Comparison of ENCODE assay signal across 10 cellular contexts in genomic region chr5:72109625-72110024, GRCh38. TPM values are rescaled to one million over a fixed set of nuclear protein-coding genes. Genes with fewer than 3 reads are reported as not detected.
DNase-seq lines count a peak whose midpoint lies in the region; ATAC-seq and TF ChIP-seq lines count a peak whose summit lies in the region.
"Had no signal": no experiment of that assay in that cellular context is flagged by ENCODE, and none has a peak within 500 bp of the region (broad histone marks: within the 10 kb centered on the region; RNA-seq: fewer than 3 reads in every experiment).

No MANE protein-coding gene starts in this region.

- H3K36me3 Mint-ChIP-seq in Calu3 (ENCODE audit: insufficient read depth, unreplicated experiment): peaks cover 29% of the 10 kb centered on the region
- H3K36me3 Mint-ChIP-seq: stimulated activated memory B cell treated with anti-CD40 and anti-IgM and Interleukin-4, amounts not matched to agents 10 μg/mL and 1 μg/mL and 100 μg/mL, for 72 hours had no signal

- peaks cover 48% of the 10 kb centered on the region for H3K36me3 ChIP-seq in neuron (ENCODE audit: insufficient read depth, low read length)

- H3K9me3 ChIP-seq in neuron (ENCODE audit: low read length): no peaks in the 10 kb centered on the region

- no peaks in the 10 kb centered on the region for H3K9me3 Mint-ChIP-seq in Calu3 (ENCODE audit: low read depth, unreplicated experiment)
- peaks cover 0 to under 1% of the 10 kb centered on the region in 2 donors for H3K9me3 Mint-ChIP-seq in stimulated activated naive CD8-positive, alpha-beta T cell treated with anti-CD3 and anti-CD28 coated beads, Interleukin-15, amount 100 ng/mL, for 72 hours
- H3K9me3 Mint-ChIP-seq: stimulated activated memory B cell treated with anti-CD40 and anti-IgM and Interleukin-4, amounts not matched to agents 10 μg/mL and 1 μg/mL and 100 μg/mL, for 72 hours had no signal

- no peak for ATAC-seq in stimulated activated naive CD8-positive, alpha-beta T cell treated with anti-CD3 and anti-CD28 coated beads, Interleukin-15, amount 100 ng/mL, for 72 hours
- no peak for ATAC-seq in GM21447 (IDR thresholded peaks at IDR 0.05; ENCODE audit: unreplicated experiment)
- ATAC-seq: stimulated activated memory B cell treated with anti-CD40 and anti-IgM and Interleukin-4, amounts not matched to agents 10 μg/mL and 1 μg/mL and 100 μg/mL, for 72 hours had no signal

- no peaks in the 10 kb centered on the region for H3K27me3 ChIP-seq in neuron (ENCODE audit: insufficient read depth, low read length)

- H3K4me3 Mint-ChIP-seq in Calu3 (ENCODE audit: low read depth, unreplicated experiment): no peak overlapping the region
- H3K4me3 Mint-ChIP-seq in stimulated activated naive CD8-positive, alpha-beta T cell treated with anti-CD3 and anti-CD28 coated beads, Interleukin-15, amount 100 ng/mL, for 72 hours: no peak overlapping the region

- CTCF ChIA-PET in Calu3 (lab: Charles Lee): interaction anchor here (1.4 kb wide), 1 partner anchor 187 kb away, joined by 3 read pairs; no protein-coding TSS in a partner anchor

- peaks cover 56% of the 10 kb centered on the region for H3K4me1 ChIP-seq in neuron (ENCODE audit: insufficient read depth, low read length)

- H3K4me3 ChIP-seq in epithelial cell of esophagus (ENCODE audit: low read length) (no peak overlapping the region), neuron (ENCODE audit: low read length) (peak overlapping the region; percentile 91)

- TSS peak; percentile 15 for BruUV-seq in Calu3 (replicated peaks; lab: Mats Ljungman, UMichigan)

- no peak for DNase-seq in Calu3
- peak; percentile 21 for DNase-seq in NCI-H226
- peak; percentile 23 for DNase-seq in epithelial cell of esophagus (ENCODE audit: low read depth)
- DNase-seq in iPS-NIHi7 (ENCODE audit: extremely low spot score): no peak
- no peak for DNase-seq in mucosa of gallbladder (ENCODE audit: low spot score)
- no peak for DNase-seq in stimulated activated naive CD8-positive, alpha-beta T cell treated with anti-CD3 and anti-CD28 coated beads, Interleukin-15, amount 100 ng/mL, for 72 hours

- TF ChIP-seq CTCF in Calu3 (IDR thresholded peaks at IDR 0.05; ENCODE audit: unreplicated experiment): no peak
- TF ChIP-seq CTCF in epithelial cell of esophagus (IDR thresholded peaks at IDR 0.05; ENCODE audit: insufficient read depth, low read depth, low read length, missing control alignments): no peak

- H2AFZ ChIP-seq in neuron (ENCODE audit: low read depth, low read length): no peak overlapping the region

- H3K27me3 Mint-ChIP-seq in Calu3 (ENCODE audit: unreplicated experiment): peaks cover 23% of the 10 kb centered on the region
- peaks cover 88% of the 10 kb centered on the region for H3K27me3 Mint-ChIP-seq in stimulated activated naive CD8-positive, alpha-beta T cell treated with anti-CD3 and anti-CD28 coated beads, Interleukin-15, amount 100 ng/mL, for 72 hours

- H3K27ac Mint-ChIP-seq in Calu3 (ENCODE audit: unreplicated experiment): no peak overlapping the region
- H3K27ac Mint-ChIP-seq in stimulated activated naive CD8-positive, alpha-beta T cell treated with anti-CD3 and anti-CD28 coated beads, Interleukin-15, amount 100 ng/mL, for 72 hours: no peak overlapping the region
- H3K27ac Mint-ChIP-seq: stimulated activated memory B cell treated with anti-CD40 and anti-IgM and Interleukin-4, amounts not matched to agents 10 μg/mL and 1 μg/mL and 100 μg/mL, for 72 hours had no signal

- H3K4me1 Mint-ChIP-seq in Calu3 (ENCODE audit: low read depth, unreplicated experiment): no peaks in the 10 kb centered on the region
- H3K4me1 Mint-ChIP-seq in stimulated activated naive CD8-positive, alpha-beta T cell treated with anti-CD3 and anti-CD28 coated beads, Interleukin-15, amount 100 ng/mL, for 72 hours: peaks cover 12% of the 10 kb centered on the region

- intact Hi-C loops in Calu3 (cut with micrococcal nuclease; ENCODE audit: unreplicated experiment): loop anchor here (10.0 kb wide), 2 partner anchors 75 to 175 kb away; no protein-coding TSS in a partner anchor

RNA-seq across cellular contexts. Expression of gene MAP1B, which starts 2.4 kb away (rescaled TPM):
- total RNA-seq in Calu3 (2022): 21.5 and 34.6 TPM in 2 replicates
- 81.3 TPM for total RNA-seq in mucosa of gallbladder
- total RNA-seq: HT-29 had no signal

Comparison
In these comparisons a context has a peak if more than half of its experiments do, and no peak if none do; other contexts are left out.
1. DNase-seq: peak in NCI-H226 (single experiment) and epithelial cell of esophagus (single experiment); none in Calu3 (single experiment), iPS-NIHi7 (single experiment), mucosa of gallbladder (single experiment) and stimulated activated naive CD8-positive, alpha-beta T cell treated with anti-CD3 and anti-CD28 coated beads, Interleukin-15, amount 100 ng/mL, for 72 hours (0 of 2).